ENCODE assay signal across 1 cellular context in genomic region chr20:57449398-57450354, GRCh38.
TF ChIP-seq lines count a peak whose summit lies in the region.

No MANE protein-coding gene starts in this region.

TF ChIP-seq in GM12878, 131 proteins besides CTCF, POLR2A, EP300 and RAD21 (continued from another document):
- TF ChIP-seq NKRF (conservative IDR thresholded peaks at IDR 0.05) (0 out of 2 replicates have a peak, but pooled peaks have one; percentile 23), RBBP5 (conservative IDR thresholded peaks at IDR 0.05) (no peak), NBN (IDR thresholded peaks at IDR 0.05) (0 out of 2 replicates have a peak, but pooled peaks have one; percentile 7), CBFB (IDR thresholded peaks at IDR 0.05; ENCODE audit: low read depth) (peak; percentile 11; the same call in 1 of the 2 replicates), SMARCA5 (IDR thresholded peaks at IDR 0.05) (peak; percentile 99), ZNF217 (IDR thresholded peaks at IDR 0.05) (peak; percentile 83), IKZF1 (conservative IDR thresholded peaks at IDR 0.05) (0 out of 2 replicates have a peak, but pooled peaks have one; percentile 7)
